ENCODE assay signal across 32 cellular contexts in genomic region chr7:422886-423225, GRCh38.
"Had no signal": no experiment of that assay in that cellular context is flagged by ENCODE, and none has a peak within 500 bp of the region (broad histone marks: within the 10 kb centered on the region; RNA-seq: fewer than 3 reads in every experiment).

No MANE protein-coding gene starts in this region.

- ATAC-seq: activated CD4-positive, CD25-positive, alpha-beta regulatory T cell treated with anti-CD3 and anti-CD28 coated beads, Interleukin-2, amount 50 U/mL, for 24 hours; activated CD8-positive, alpha-beta T cell treated with anti-CD3 and anti-CD28 coated beads for 36 hours; activated T-cell treated with anti-CD3 and anti-CD28 coated beads, Interleukin-2, amount 50 U/mL, for 4 hours; activated T-helper 17 cell treated with anti-CD3 and anti-CD28 coated beads, Interleukin-2, amount 50 U/mL, for 72 hours; effector memory CD8-positive, alpha-beta T cell; foreskin keratinocyte; gastrocnemius medialis; T-helper 17 cell had no signal

- H3K27ac ChIP-seq: breast epithelium, cardiac muscle cell, esophagus muscularis mucosa, foreskin keratinocyte, gastrocnemius medialis, WERI-Rb-1 had no signal

- H3K4me1 ChIP-seq: foreskin keratinocyte, gastrocnemius medialis had no signal

- H3K36me3 ChIP-seq: breast epithelium, cardiac muscle cell, esophagus muscularis mucosa, gastrocnemius medialis, WERI-Rb-1 had no signal

- H3K27me3 ChIP-seq: cardiac muscle cell had no signal

- DNase-seq: activated B cell treated with CpG ODN at 0.5 μM for 24 hours; activated CD4-positive, alpha-beta T cell treated with anti-CD3 and anti-CD28 coated beads for 48 hours; activated CD4-positive, alpha-beta T cell treated with anti-CD3 and anti-CD28 coated beads, Interleukin-2, amount 50 U/mL, for 1 hour; activated CD4-positive, alpha-beta T cell treated with anti-CD3 and anti-CD28 coated beads, Interleukin-2, amount 50 U/mL, for 48 hours; activated CD8-positive, alpha-beta memory T cell treated with anti-CD3 and anti-CD28 coated beads for 24 hours; activated CD8-positive, alpha-beta T cell treated with anti-CD3 and anti-CD28 coated beads for 36 hours; activated effector memory CD4-positive, alpha-beta T cell treated with Interleukin-2 at 50 U/mL for 16 hours; activated gamma-delta T cell treated with Interleukin-2 at 50 U/mL for 16 hours; activated naive CD4-positive, alpha-beta T cell treated with anti-CD3 and anti-CD28 coated beads, Interleukin-2, amount 50 U/mL, for 16 hours; activated naive CD4-positive, alpha-beta T cell treated with Interleukin-2 at 50 U/mL for 16 hours; activated T-cell treated with anti-CD3 and anti-CD28 coated beads, Interleukin-2, amount 50 U/mL, for 4 hours; amniotic stem cell; anterior cingulate cortex; central memory CD4-positive, alpha-beta T cell; cerebellar nuclear complex; cortex of kidney; dermis blood vessel endothelial cell; effector CD4-positive, alpha-beta T cell; effector memory CD8-positive, alpha-beta T cell; erythroblast; foreskin keratinocyte; gastrocnemius medialis; glutamatergic neuron; T-helper 1 cell; T-helper 17 cell; T1000; WERI-Rb-1 had no signal

- H3K4me3 ChIP-seq: breast epithelium, cardiac muscle cell, esophagus muscularis mucosa, gastrocnemius medialis had no signal
